Comparison of ENCODE assay signal across 21 cellular contexts in genomic region chr2:242040681-242041080, GRCh38.
DNase-seq lines count a peak whose midpoint lies in the region; ATAC-seq, FAIRE-seq and TF ChIP-seq lines count a peak whose summit lies in the region.
"Had no signal": no experiment of that assay in that cellular context is flagged by ENCODE, and none has a peak within 500 bp of the region (broad histone marks: within the 10 kb centered on the region; RNA-seq: fewer than 3 reads in every experiment).

No MANE protein-coding gene starts in this region.

- no peaks in the 10 kb centered on the region for H3K9me3 Mint-ChIP-seq in activated naive CD8-positive, alpha-beta T cell treated with anti-CD3 and anti-CD28 coated beads for 36 hours

- no peak overlapping the region for H3K4me3 ChIP-seq in right cardiac atrium (ENCODE audit: low read length)
- no peak overlapping the region for H3K4me3 ChIP-seq in HepG2 (replicated peaks in 1 of 3; ENCODE audit: insufficient read depth in 1 of 3, low read depth in 2 of 3, low read length in 3 of 3)
- no peak overlapping the region for H3K4me3 ChIP-seq in aorta (ENCODE audit: low read length in 2 of 2)
- H3K4me3 ChIP-seq: BLaER1, HAP-1 had no signal

- no peak overlapping the region for H3K27ac Mint-ChIP-seq in activated naive CD8-positive, alpha-beta T cell treated with anti-CD3 and anti-CD28 coated beads for 36 hours
- H3K27ac Mint-ChIP-seq: CD4-positive, alpha-beta memory T cell had no signal

- TF ChIP-seq CTCF in HepG2 (CRISPR knock-in tag; IDR thresholded peaks at IDR 0.05), result no peak

- no peak overlapping the region for H3K4me2 ChIP-seq in HepG2 (ENCODE audit: low read depth, low read length)
- H3K4me2 ChIP-seq: BLaER1 had no signal

- no peak overlapping the region for H3K9ac ChIP-seq in HepG2 (ENCODE audit: insufficient read depth, low read depth, low read length)
- H3K9ac ChIP-seq: BLaER1 had no signal

- no peaks in the 10 kb centered on the region for H3K4me1 Mint-ChIP-seq in activated naive CD8-positive, alpha-beta T cell treated with anti-CD3 and anti-CD28 coated beads for 36 hours
- H3K4me1 Mint-ChIP-seq: CD14-positive monocyte had no signal

- no peak for TF ChIP-seq RAD21 in HepG2 (CRISPR knock-in tag; IDR thresholded peaks at IDR 0.05)

- H3K9me3 ChIP-seq in right cardiac atrium (ENCODE audit: control insufficient read depth, low read length) (no peaks in the 10 kb centered on the region), HepG2 (ENCODE audit: low read length) (no peaks in the 10 kb centered on the region), aorta (ENCODE audit: control insufficient read depth, low read length) (no peaks in the 10 kb centered on the region)
- H3K9me3 ChIP-seq: HAP-1 had no signal

- H3K27me3 Mint-ChIP-seq in activated naive CD8-positive, alpha-beta T cell treated with anti-CD3 and anti-CD28 coated beads for 36 hours, result peaks cover 18% of the 10 kb centered on the region

- H3K36me3 ChIP-seq in HepG2 (replicated peaks in 1 of 2; ENCODE audit: control insufficient read depth in 1 of 2, insufficient read depth in 2 of 2, low read length in 2 of 2) (no peaks in the 10 kb centered on the region), aorta (ENCODE audit: control insufficient read depth in 1 of 2, insufficient read depth in 2 of 2, low read length in 1 of 2) (no peaks in the 10 kb centered on the region)
- H3K36me3 ChIP-seq: BLaER1, HAP-1 had no signal

- FAIRE-seq in HepG2 (lab: Jason Lieb, UNC), result no peak
- FAIRE-seq: GM12892, GM18507, H1 had no signal

- no TSS peak for BruUV-seq in HepG2 (replicated peaks; lab: Mats Ljungman, UMichigan)

- intact Hi-C loops in right cardiac atrium (cut with DNase I) (no loop called here), cardiac septum (cut with DNase I) (no loop called here), HepG2 (cut with micrococcal nuclease; ENCODE audit: unreplicated experiment) (no loop called here), sciatic nerve (cut with DNase I) (no loop called here), aorta (cut with DNase I) (no loop called here)

- no peaks in the 10 kb centered on the region for H3K4me1 ChIP-seq in right cardiac atrium (ENCODE audit: control insufficient read depth, insufficient read depth, low read length)
- H3K4me1 ChIP-seq in HepG2 (ENCODE audit: insufficient read depth, low read length), result peaks cover 45% of the 10 kb centered on the region
- no peaks in the 10 kb centered on the region for H3K4me1 ChIP-seq in aorta (ENCODE audit: control insufficient read depth in 1 of 2, insufficient read depth in 2 of 2, low read length in 2 of 2)
- H3K4me1 ChIP-seq: HAP-1 had no signal

- H3K36me3 Mint-ChIP-seq in activated naive CD8-positive, alpha-beta T cell treated with anti-CD3 and anti-CD28 coated beads for 36 hours, result no peaks in the 10 kb centered on the region
- H3K36me3 Mint-ChIP-seq: CD14-positive monocyte; CD4-positive, alpha-beta memory T cell had no signal

- no peaks in the 10 kb centered on the region for H4K20me1 ChIP-seq in HepG2 (ENCODE audit: insufficient read depth, low read length)
- H4K20me1 ChIP-seq: BLaER1 had no signal

- POLR2A ChIA-PET in HepG2 (lab: Yijun Ruan, JAX), result no interaction called here

- no peaks in the 10 kb centered on the region for H3K27me3 ChIP-seq in right cardiac atrium (ENCODE audit: control insufficient read depth, insufficient read depth)
- peaks cover 6 to 40% of the 10 kb centered on the region in 2 experiments; a peak in 4 of 5 replicates for H3K27me3 ChIP-seq in HepG2 (ENCODE audit: control insufficient read depth in 1 of 2, insufficient read depth in 2 of 2, low read length in 2 of 2)
- no peaks in the 10 kb centered on the region for H3K27me3 ChIP-seq in aorta (ENCODE audit: control insufficient read depth in 1 of 2, insufficient read depth in 2 of 2, low read length in 1 of 2)
- H3K27me3 ChIP-seq: BLaER1 had no signal

- 85% methylated on average over 15 of the region's 15 CpGs for WGBS in right cardiac atrium
- 77% methylated on average over 12 of the region's 15 CpGs for WGBS in HepG2 (ENCODE audit: low lambda C conversion rate)
- 86 to 87% methylated on average over 15 of the region's 15 CpGs for WGBS in aorta, 2 donors

- TF ChIP-seq EP300 in HepG2 (IDR thresholded peaks at IDR 0.05; ENCODE audit: low read depth in 2 of 2, low read length in 2 of 2), result no peak
- TF ChIP-seq EP300 in HepG2 (CRISPR knock-in tag; IDR thresholded peaks at IDR 0.05; ENCODE audit: borderline replicate concordance), result no peak

- H3K4me3 Mint-ChIP-seq in activated naive CD8-positive, alpha-beta T cell treated with anti-CD3 and anti-CD28 coated beads for 36 hours, result no peak overlapping the region
- H3K4me3 Mint-ChIP-seq: CD4-positive, alpha-beta memory T cell had no signal

- CTCF ChIA-PET in HepG2 (lab: Yijun Ruan, JAX; ENCODE audit: low intra/inter-chr PET ratio, low total read pairs), result no interaction called here

- H3K27ac ChIP-seq in right cardiac atrium (ENCODE audit: low read length), result no peak overlapping the region
- no peak overlapping the region for H3K27ac ChIP-seq in HepG2 (ENCODE audit: extremely low read length, insufficient read depth, low read length)
- H3K27ac ChIP-seq in aorta (ENCODE audit: low read depth in 1 of 2, low read length in 2 of 2), result no peak overlapping the region
- H3K27ac ChIP-seq: BLaER1, HL-60 had no signal

- no peak for DNase-seq in right cardiac atrium
- DNase-seq in cardiac septum (ENCODE audit: low spot score), result no peak
- DNase-seq in HepG2 (ENCODE audit: low spot score), result no peak
- peak; percentile 49 for DNase-seq in sciatic nerve (ENCODE audit: low spot score)
- peak; percentile 32 to 61 for DNase-seq in aorta
- no peak for DNase-seq in NCI-H69 (lab: John Stamatoyannopoulos, UW)
- no peak for DNase-seq in activated naive CD8-positive, alpha-beta T cell treated with anti-CD3 and anti-CD28 coated beads for 36 hours
- DNase-seq: 8988T; CD4-positive, alpha-beta memory T cell; DMS153; DMS79; GDM1; IMR-90 had no signal

- peak; percentile 30 to 31 for ATAC-seq in right cardiac atrium
- peak; percentile 5; the same call in 2 of the 3 replicates for ATAC-seq in HepG2
- ATAC-seq in sciatic nerve, result no peak
- ATAC-seq in aorta (ENCODE audit: low FRiP score), result no peak
- no peak for ATAC-seq in GM21390 (IDR thresholded peaks at IDR 0.05; ENCODE audit: unreplicated experiment)

- no peaks in the 10 kb centered on the region for H3K79me2 ChIP-seq in HepG2 (ENCODE audit: insufficient read depth, low read length)

- no peak overlapping the region for H2AFZ ChIP-seq in HepG2 (ENCODE audit: low read length)

- in situ Hi-C loops in HepG2 (cut with HindIII; ENCODE audit: extremely low pct_ligation_motif_present, low pct_unique_long_range_greater_than_20kb), result no loop called here

- TF ChIP-seq POLR2A in HepG2 (IDR thresholded peaks at IDR 0.05; ENCODE audit: insufficient read depth in 1 of 2, low read depth in 2 of 2, low read length in 2 of 2), result no peak

TF ChIP-seq in HepG2, 621 proteins besides CTCF, POLR2A, EP300 and RAD21 (continues in another document):
- TF ChIP-seq MBD4 (IDR thresholded peaks at IDR 0.05; ENCODE audit: borderline replicate concordance, low read length) (no peak), ZBTB38 (CRISPR knock-in tag; IDR thresholded peaks at IDR 0.05) (0 out of 2 replicates have a peak, but pooled peaks have one; percentile 18), GLMP (CRISPR knock-in tag; IDR thresholded peaks at IDR 0.05; ENCODE audit: borderline replicate concordance) (no peak)
- TF ChIP-seq, protein P1, sequence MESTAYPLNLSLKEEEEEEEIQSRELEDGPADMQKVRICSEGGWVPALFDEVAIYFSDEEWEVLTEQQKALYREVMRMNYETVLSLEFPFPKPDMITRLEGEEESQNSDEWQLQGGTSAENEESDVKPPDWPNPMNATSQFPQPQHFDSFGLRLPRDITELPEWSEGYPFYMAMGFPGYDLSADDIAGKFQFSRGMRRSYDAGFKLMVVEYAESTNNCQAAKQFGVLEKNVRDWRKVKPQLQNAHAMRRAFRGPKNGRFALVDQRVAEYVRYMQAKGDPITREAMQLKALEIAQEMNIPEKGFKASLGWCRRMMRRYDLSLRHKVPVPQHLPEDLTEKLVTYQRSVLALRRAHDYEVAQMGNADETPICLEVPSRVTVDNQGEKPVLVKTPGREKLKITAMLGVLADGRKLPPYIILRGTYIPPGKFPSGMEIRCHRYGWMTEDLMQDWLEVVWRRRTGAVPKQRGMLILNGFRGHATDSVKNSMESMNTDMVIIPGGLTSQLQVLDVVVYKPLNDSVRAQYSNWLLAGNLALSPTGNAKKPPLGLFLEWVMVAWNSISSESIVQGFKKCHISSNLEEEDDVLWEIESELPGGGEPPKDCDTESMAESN (CRISPR knock-in tag; conservative IDR thresholded peaks at IDR 0.05), result 0 out of 2 replicates have a peak, but pooled peaks have one; percentile 20

Comparison
In these comparisons a context has a peak if more than half of its experiments do, and no peak if none do; other contexts are left out.
1. ATAC-seq: peak in right cardiac atrium (2 of 2) and HepG2 (single experiment); none in sciatic nerve (single experiment), aorta (single experiment) and GM21390 (single experiment).
2. DNase-seq: peak in sciatic nerve (single experiment) and aorta (2 of 2); none in right cardiac atrium (0 of 3), cardiac septum (single experiment), HepG2 (single experiment), NCI-H69 (single experiment) and activated naive CD8-positive, alpha-beta T cell treated with anti-CD3 and anti-CD28 coated beads for 36 hours (single experiment).